Comparison of ENCODE assay signal across 1 cellular context in genomic region chr7:144063710-144064109, GRCh38.
TF ChIP-seq lines count a peak whose summit lies in the region.

No MANE protein-coding gene starts in this region.

TF ChIP-seq in H1, 55 proteins besides CTCF, POLR2A, EP300 and RAD21:
- no peak for TF ChIP-seq GTF2F1 (IDR thresholded peaks at IDR 0.05; ENCODE audit: borderline replicate concordance, low read depth, low read length)
- no peak for TF ChIP-seq CREB1 (IDR thresholded peaks at IDR 0.05)
- no peak for TF ChIP-seq CHD1 (IDR thresholded peaks at IDR 0.05; ENCODE audit: low read depth, low read length)
- no peak for TF ChIP-seq GABPA (IDR thresholded peaks at IDR 0.05; ENCODE audit: borderline replicate concordance, insufficient read depth, low read length)
- no peak for TF ChIP-seq BACH1 (IDR thresholded peaks at IDR 0.05; ENCODE audit: low read length)
- no peak for TF ChIP-seq BCL11A (IDR thresholded peaks at IDR 0.05; ENCODE audit: low read depth in 2 of 2, low read length in 2 of 2)
- no peak for TF ChIP-seq EZH2 (IDR thresholded peaks at IDR 0.05; ENCODE audit: low read depth, low read length, severe bottlenecking)
- TF ChIP-seq USF2 (IDR thresholded peaks at IDR 0.05; ENCODE audit: low read length), result no peak
- TF ChIP-seq ATF3 (IDR thresholded peaks at IDR 0.05; ENCODE audit: insufficient read depth, low read depth, low read length), result no peak
- no peak for TF ChIP-seq SRF (IDR thresholded peaks at IDR 0.05; ENCODE audit: low read depth, low read length)
- TF ChIP-seq TCF12 (IDR thresholded peaks at IDR 0.05; ENCODE audit: low read depth, low read length), result no peak
- TF ChIP-seq POLR2AphosphoS5 (IDR thresholded peaks at IDR 0.05; ENCODE audit: low read depth, low read length), result no peak
- no peak for TF ChIP-seq CBX8 (IDR thresholded peaks at IDR 0.05; ENCODE audit: borderline replicate concordance, low read depth, low read length)
- TF ChIP-seq JUND (IDR thresholded peaks at IDR 0.05; ENCODE audit: low read length), result no peak
